In the genomic region with DNA sequence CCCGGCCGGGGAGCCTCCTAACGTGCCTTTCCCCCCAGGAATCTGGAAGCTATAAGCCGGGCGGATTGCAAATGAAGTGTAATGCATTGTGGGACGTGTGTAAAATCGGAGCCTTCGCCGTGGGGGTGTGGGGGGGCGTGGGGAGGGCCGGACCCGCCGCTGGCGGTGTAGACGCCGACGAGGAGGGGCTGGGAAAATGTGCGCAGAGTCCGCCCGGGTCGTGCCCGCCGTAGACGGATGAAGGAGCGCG, we compare ENCODE assay signal across 1 cellular context.
TF ChIP-seq lines count a peak whose summit lies in the region.

No MANE protein-coding gene starts in this region.

TF ChIP-seq in IMR-90, 13 proteins besides CTCF, POLR2A, EP300 and RAD21 (continued from another document):
- TF ChIP-seq, protein P1, sequence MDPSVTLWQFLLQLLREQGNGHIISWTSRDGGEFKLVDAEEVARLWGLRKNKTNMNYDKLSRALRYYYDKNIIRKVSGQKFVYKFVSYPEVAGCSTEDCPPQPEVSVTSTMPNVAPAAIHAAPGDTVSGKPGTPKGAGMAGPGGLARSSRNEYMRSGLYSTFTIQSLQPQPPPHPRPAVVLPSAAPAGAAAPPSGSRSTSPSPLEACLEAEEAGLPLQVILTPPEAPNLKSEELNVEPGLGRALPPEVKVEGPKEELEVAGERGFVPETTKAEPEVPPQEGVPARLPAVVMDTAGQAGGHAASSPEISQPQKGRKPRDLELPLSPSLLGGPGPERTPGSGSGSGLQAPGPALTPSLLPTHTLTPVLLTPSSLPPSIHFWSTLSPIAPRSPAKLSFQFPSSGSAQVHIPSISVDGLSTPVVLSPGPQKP (IDR thresholded peaks at IDR 0.05; ENCODE audit: borderline replicate concordance, low read depth, low read length): no peak
- TF ChIP-seq CHD1 (IDR thresholded peaks at IDR 0.05; ENCODE audit: low read depth, low read length): no peak
